21 cellular contexts compared by ENCODE assay signal in the genomic region with DNA sequence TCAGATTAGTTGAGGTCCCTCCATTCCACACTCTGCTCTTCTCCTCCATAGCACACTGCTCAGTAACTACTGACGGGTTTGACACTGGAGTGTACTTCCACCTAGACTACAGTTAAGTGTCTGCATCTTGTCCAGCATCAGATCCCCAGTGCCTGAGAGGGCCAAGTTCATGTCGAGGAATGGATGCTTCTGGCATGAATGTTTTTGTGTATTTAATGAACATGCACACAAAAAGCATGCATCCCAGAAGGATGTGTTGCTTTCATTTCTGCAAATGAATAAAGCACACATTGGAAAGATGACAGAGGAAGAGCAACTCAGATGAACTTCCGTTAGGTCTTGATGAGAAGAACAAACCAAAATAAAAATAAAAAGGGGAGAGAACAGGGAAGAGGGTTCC. TPM values are rescaled to one million over a fixed set of nuclear protein-coding genes. Genes with fewer than 3 reads are reported as not detected.
DNase-seq lines count a peak whose midpoint lies in the region; ATAC-seq and TF ChIP-seq lines count a peak whose summit lies in the region.
"Had no signal": no experiment of that assay in that cellular context is flagged by ENCODE, and none has a peak within 500 bp of the region (broad histone marks: within the 10 kb centered on the region; RNA-seq: fewer than 3 reads in every experiment).

No MANE protein-coding gene starts in this region.

- peaks cover under 1% of the 10 kb centered on the region; the same call in 1 of the 2 replicates for H3K36me3 ChIP-seq in KOPT-K1 (ENCODE audit: insufficient read depth, low read length)
- peaks cover 95% of the 10 kb centered on the region for H3K36me3 ChIP-seq in brain microvascular endothelial cell (replicated peaks)

- H3K4me1 Mint-ChIP-seq in activated naive CD4-positive, alpha-beta T cell treated with anti-CD3 and anti-CD28 coated beads for 36 hours (ENCODE audit: low read depth): peaks cover 32% of the 10 kb centered on the region

- H3K27me3 ChIP-seq in brain microvascular endothelial cell (replicated peaks): no peaks in the 10 kb centered on the region
- H3K27me3 ChIP-seq: BLaER1 treated with 17β-estradiol and CSF1 and Interleukin-3, amounts not matched to agents 10 nM and 100 nM had no signal

- peaks cover 0 to 9% of the 10 kb centered on the region in 2 donors for H3K36me3 Mint-ChIP-seq in activated naive CD4-positive, alpha-beta T cell treated with anti-CD3 and anti-CD28 coated beads, Interleukin-2, amount 50 U/mL, for 72 hours
- peaks cover 6% of the 10 kb centered on the region for H3K36me3 Mint-ChIP-seq in activated naive CD4-positive, alpha-beta T cell treated with anti-CD3 and anti-CD28 coated beads for 36 hours (ENCODE audit: low read depth)

- no peaks in the 10 kb centered on the region for H3K9me3 ChIP-seq in KOPT-K1 (ENCODE audit: insufficient read depth, low read length, poor library complexity, severe bottlenecking)
- H3K9me3 ChIP-seq: BLaER1 treated with 17β-estradiol and CSF1 and Interleukin-3, amounts not matched to agents 10 nM and 100 nM had no signal

- H3K4me3 Mint-ChIP-seq in activated naive CD4-positive, alpha-beta T cell treated with anti-CD3 and anti-CD28 coated beads for 36 hours: no peak overlapping the region
- H3K4me3 Mint-ChIP-seq: CD8-positive, alpha-beta T cell; IgD-negative memory B cell had no signal

- H3K27ac ChIP-seq in KOPT-K1 (ENCODE audit: low read depth, low read length, poor library complexity, severe bottlenecking) (peak overlapping the region; percentile 13), brain microvascular endothelial cell (no peak overlapping the region), temporal lobe (ENCODE audit: low read depth, low read length) (peak overlapping the region; percentile 66)
- H3K27ac ChIP-seq: BLaER1 treated with 17β-estradiol and CSF1 and Interleukin-3, amounts not matched to agents 10 nM and 100 nM had no signal

- in situ Hi-C loops in brain microvascular endothelial cell (cut with HindIII; ENCODE audit: low pct_ligation_motif_present, low sequenced_read_pairs): loop anchor here (25.0 kb wide), 1 partner anchor 147 kb away; no protein-coding TSS in a partner anchor

- H3K27ac Mint-ChIP-seq in activated naive CD4-positive, alpha-beta T cell treated with anti-CD3 and anti-CD28 coated beads, Interleukin-2, amount 50 U/mL, for 72 hours: peak overlapping the region; percentile 48 to 55
- H3K27ac Mint-ChIP-seq in activated naive CD4-positive, alpha-beta T cell treated with anti-CD3 and anti-CD28 coated beads for 36 hours: no peak overlapping the region
- H3K27ac Mint-ChIP-seq: CD8-positive, alpha-beta T cell; IgD-negative memory B cell had no signal

- H3K9me3 Mint-ChIP-seq in activated naive CD4-positive, alpha-beta T cell treated with anti-CD3 and anti-CD28 coated beads, Interleukin-2, amount 50 U/mL, for 72 hours: no peaks in the 10 kb centered on the region
- H3K9me3 Mint-ChIP-seq in activated naive CD4-positive, alpha-beta T cell treated with anti-CD3 and anti-CD28 coated beads for 36 hours: no peaks in the 10 kb centered on the region
- H3K9me3 Mint-ChIP-seq: CD8-positive, alpha-beta T cell; IgD-negative memory B cell had no signal

- peaks cover 2% of the 10 kb centered on the region for H3K27me3 Mint-ChIP-seq in activated naive CD4-positive, alpha-beta T cell treated with anti-CD3 and anti-CD28 coated beads for 36 hours (ENCODE audit: low read depth)

- no peak for ATAC-seq in activated naive CD4-positive, alpha-beta T cell treated with anti-CD3 and anti-CD28 coated beads, Interleukin-2, amount 50 U/mL, for 72 hours
- no peak for ATAC-seq in HG03039 (IDR thresholded peaks at IDR 0.05; ENCODE audit: unreplicated experiment)
- ATAC-seq in GM18858 (IDR thresholded peaks at IDR 0.05; ENCODE audit: unreplicated experiment): no peak
- ATAC-seq: CD8-positive, alpha-beta T cell; Right ventricle myocardium inferior had no signal

- H3K4me3 ChIP-seq in brain microvascular endothelial cell (ENCODE audit: low read depth, low read length): no peak overlapping the region
- H3K4me3 ChIP-seq: BLaER1 treated with 17β-estradiol and CSF1 and Interleukin-3, amounts not matched to agents 10 nM and 100 nM had no signal

- no peak for DNase-seq in activated naive CD4-positive, alpha-beta T cell treated with anti-CD3 and anti-CD28 coated beads, Interleukin-2, amount 50 U/mL, for 72 hours (ENCODE audit: low spot score in 2 of 2)
- no peak for DNase-seq in activated naive CD4-positive, alpha-beta T cell treated with anti-CD3 and anti-CD28 coated beads for 36 hours
- DNase-seq in brain microvascular endothelial cell: peak; percentile 0
- DNase-seq: 8988T; CD8-positive, alpha-beta T cell; DND-41; GOT3; HCEC 1CT; Karpas-422; NCI-H1694; NCI-H2081; NCI-H2171; NCI-H524 treated with DMSO at 0.1 percent for 48 hours; NCI-H82 had no signal

- intact Hi-C loops in activated naive CD4-positive, alpha-beta T cell treated with anti-CD3 and anti-CD28 coated beads for 36 hours (cut with micrococcal nuclease): no loop called here

- TF ChIP-seq CTCF in brain microvascular endothelial cell (IDR thresholded peaks at IDR 0.05; ENCODE audit: low read depth, low read length, missing control alignments): no peak

- CTCF ChIA-PET in activated naive CD4-positive, alpha-beta T cell treated with anti-CD3 and anti-CD28 coated beads for 36 hours (lab: Charles Lee): interaction anchor here (0.8 to 1.9 kb wide), 3 partner anchors 10 to 157 kb away, joined by 3 to 9 read pairs (median 4); no protein-coding TSS in a partner anchor

RNA-seq across cellular contexts. Expression of a gene that starts 27.8 kb away (rescaled TPM):
- total RNA-seq in activated naive CD4-positive, alpha-beta T cell treated with anti-CD3 and anti-CD28 coated beads, Interleukin-2, amount 50 U/mL, for 72 hours: 10 to 100 TPM; 24.1 to 25.0 TPM
- total RNA-seq in activated naive CD4-positive, alpha-beta T cell treated with anti-CD3 and anti-CD28 coated beads for 36 hours: 10 to 100 TPM; 15.6 to 16.4 TPM
- 24.6 TPM for total RNA-seq in temporal lobe

RNA-seq across cellular contexts. Expression of a gene that starts 33.7 kb away (rescaled TPM):
- 1 to 10 TPM; 2.6 to 3.0 TPM for total RNA-seq in activated naive CD4-positive, alpha-beta T cell treated with anti-CD3 and anti-CD28 coated beads, Interleukin-2, amount 50 U/mL, for 72 hours
- total RNA-seq in activated naive CD4-positive, alpha-beta T cell treated with anti-CD3 and anti-CD28 coated beads for 36 hours: 1 to 10 TPM; 1.6 to 1.8 TPM
- total RNA-seq in temporal lobe: 2.2 TPM

RNA-seq across cellular contexts. Expression of a gene that starts 35.6 kb away (rescaled TPM):
- 10 to 100 TPM; 15.9 to 22.6 TPM for total RNA-seq in activated naive CD4-positive, alpha-beta T cell treated with anti-CD3 and anti-CD28 coated beads, Interleukin-2, amount 50 U/mL, for 72 hours
- total RNA-seq in activated naive CD4-positive, alpha-beta T cell treated with anti-CD3 and anti-CD28 coated beads for 36 hours: 10 to 100 TPM; 13.6 to 15.3 TPM
- total RNA-seq in temporal lobe: 22.1 TPM
